8 cellular contexts compared by ENCODE assay signal in the genomic region with DNA sequence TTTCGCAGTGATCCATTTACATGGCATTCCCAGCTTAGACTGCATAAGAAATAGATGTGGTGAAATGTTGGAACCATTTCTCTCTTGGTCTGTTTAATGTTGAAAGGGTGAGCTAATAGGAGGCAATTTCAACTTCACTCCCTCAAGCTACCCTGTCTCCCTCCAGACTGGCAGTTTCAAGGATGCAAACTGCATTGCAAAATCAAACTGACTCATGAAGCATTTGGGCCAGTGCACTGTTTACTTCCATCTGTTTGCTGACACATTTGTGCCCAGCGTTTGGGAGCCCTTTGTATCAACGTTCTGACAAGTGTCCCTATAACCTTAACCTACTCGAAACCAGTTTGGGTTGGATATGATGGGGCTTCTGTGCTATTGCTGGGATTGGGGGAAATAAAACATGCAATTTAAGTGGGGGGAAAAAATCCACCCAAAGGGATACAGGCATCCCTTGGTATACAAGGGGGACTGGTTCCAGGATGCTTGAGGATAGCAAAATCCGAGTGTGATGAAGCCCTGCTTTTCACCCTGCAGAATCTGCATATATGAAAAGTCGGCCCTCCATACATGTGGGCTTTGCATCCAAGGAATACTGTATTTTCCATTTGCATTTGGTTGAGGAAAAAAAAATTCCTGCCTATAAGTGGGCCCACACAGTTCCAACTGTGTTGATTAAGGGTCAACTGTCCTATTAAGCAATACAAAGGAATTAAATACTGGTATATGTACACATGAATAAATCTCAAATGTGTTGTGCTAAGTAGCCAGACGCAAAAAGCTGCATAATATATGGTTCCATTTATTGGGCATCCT. TPM values are rescaled to one million over a fixed set of nuclear protein-coding genes. Genes with fewer than 3 reads are reported as not detected.
DNase-seq lines count a peak whose midpoint lies in the region; ATAC-seq and TF ChIP-seq lines count a peak whose summit lies in the region.

No MANE protein-coding gene starts in this region.

- H3K9me3 ChIP-seq in heart left ventricle = no peaks in the 10 kb centered on the region
- no peaks in the 10 kb centered on the region for H3K9me3 ChIP-seq in stomach
- H3K9me3 ChIP-seq in Peyer's patch = no peaks in the 10 kb centered on the region

- TF ChIP-seq POLR2A in heart left ventricle (IDR thresholded peaks at IDR 0.05) (no peak), stomach (IDR thresholded peaks at IDR 0.05) (no peak), Peyer's patch (IDR thresholded peaks at IDR 0.05) (no peak)

- H3K27me3 ChIP-seq in heart left ventricle (no peaks in the 10 kb centered on the region), stomach (no peaks in the 10 kb centered on the region), Peyer's patch (no peaks in the 10 kb centered on the region)

- ATAC-seq in heart left ventricle = peak; percentile 36 to 94 (median 76)
- no peak for ATAC-seq in HG02885 (IDR thresholded peaks at IDR 0.05; ENCODE audit: poor library complexity, unreplicated experiment)

- TF ChIP-seq EP300 in stomach (IDR thresholded peaks at IDR 0.05) = peak; percentile 21

- DNase-seq in H4 (ENCODE audit: low spot score) (peak; percentile 88), SIG-M5 (lab: John Stamatoyannopoulos, UW) (peak; percentile 23), heart left ventricle (peak in 1 of 5 donors; percentile 60), stomach (no peak), epidermal melanocyte (ENCODE audit: insufficient read length, low spot score) (no peak), Peyer's patch (no peak), caudate nucleus (lab: John Stamatoyannopoulos, UW) (no peak)

- intact Hi-C loops in heart left ventricle (cut with DNase I) (loop anchor here in 1 of 10 donors (5.0 kb wide), 1 partner anchor 42 kb away; no protein-coding TSS in a partner anchor), stomach (cut with DNase I; ENCODE audit: low total_unique reads) (no loop called here)

- H3K4me3 ChIP-seq in heart left ventricle (no peak overlapping the region), stomach (no peak overlapping the region), Peyer's patch (no peak overlapping the region)

- H3K27ac ChIP-seq in heart left ventricle = peak overlapping the region in 6 of 12 donors; percentile 5 to 78 (median 26)
- peak overlapping the region in 2 of 5 donors; percentile 52 to 72 for H3K27ac ChIP-seq in stomach
- no peak overlapping the region for H3K27ac ChIP-seq in Peyer's patch
- H3K27ac ChIP-seq in caudate nucleus (ENCODE audit: low read depth, low read length) = no peak overlapping the region

- TF ChIP-seq CTCF in heart left ventricle (IDR thresholded peaks at IDR 0.05) (no peak), stomach (IDR thresholded peaks at IDR 0.05) (no peak), Peyer's patch (IDR thresholded peaks at IDR 0.05) (no peak)

- WGBS in heart left ventricle, 4 donors = 69 to 80% (median 74%) methylated on average over 7 of the region's 7 CpGs
- 59 to 72% (median 64%) methylated on average over 7 of the region's 7 CpGs for WGBS in stomach, 5 donors

- peaks cover 2 to 66% (median 44%) of the 10 kb centered on the region in 12 donors for H3K4me1 ChIP-seq in heart left ventricle
- peaks cover 16 to 86% (median 55%) of the 10 kb centered on the region in 4 donors for H3K4me1 ChIP-seq in stomach
- peaks cover 0 to 12% (median 0%) of the 10 kb centered on the region in 4 donors for H3K4me1 ChIP-seq in Peyer's patch

- H3K36me3 ChIP-seq in heart left ventricle (no peaks in the 10 kb centered on the region), stomach (no peaks in the 10 kb centered on the region), Peyer's patch (no peaks in the 10 kb centered on the region)

RNA-seq across cellular contexts. Expression of a gene that starts 15.6 kb away (rescaled TPM):
- 144 and 209 TPM in 2 replicates for total RNA-seq in H4 (2014; rRNA removed; shearing (Covaris generic))
- total RNA-seq in heart left ventricle = 100 to 1,000 TPM in 6 of 9 donors, 10 to 100 TPM in 3; 81.4 to 155 (median 106) TPM
- 100 to 1,000 TPM in 1 of 2 donors, 10 to 100 TPM in 1; 90.1 to 153 TPM for polyA plus RNA-seq in heart left ventricle
- total RNA-seq in stomach = 100 to 1,000 TPM in 1 of 5 donors, 10 to 100 TPM in 4; 18.5 to 141 (median 66.5) TPM
- polyA plus RNA-seq in stomach = 100 to 1,000 TPM in 1 of 3 donors, 10 to 100 TPM in 2; 73.2 to 103 (median 95.1) TPM
- total RNA-seq in Peyer's patch = 10 to 100 TPM; 34.7 to 46.9 (median 41.5) TPM

Comparison
In these comparisons a context has a peak if more than half of its experiments do, and no peak if none do; other contexts are left out.
1. DNase-seq: peak in H4 (single experiment) and SIG-M5 (single experiment); none in stomach (single experiment), epidermal melanocyte (single experiment), Peyer's patch (0 of 3) and caudate nucleus (0 of 61).